ENCODE assay signal across 1 cellular context in genomic region chr12:57724003-57724935, GRCh38.
TF ChIP-seq lines count a peak whose summit lies in the region.

No MANE protein-coding gene starts in this region.

TF ChIP-seq in GM12878, 131 proteins besides CTCF, POLR2A, EP300 and RAD21:
- TF ChIP-seq RAD51 (IDR thresholded peaks at IDR 0.05) (no peak), GABPA (IDR thresholded peaks at IDR 0.05; ENCODE audit: low read depth) (no peak), POLR2AphosphoS2 (IDR thresholded peaks at IDR 0.05; ENCODE audit: low read depth, low read length) (no peak)
- TF ChIP-seq, protein P1, sequence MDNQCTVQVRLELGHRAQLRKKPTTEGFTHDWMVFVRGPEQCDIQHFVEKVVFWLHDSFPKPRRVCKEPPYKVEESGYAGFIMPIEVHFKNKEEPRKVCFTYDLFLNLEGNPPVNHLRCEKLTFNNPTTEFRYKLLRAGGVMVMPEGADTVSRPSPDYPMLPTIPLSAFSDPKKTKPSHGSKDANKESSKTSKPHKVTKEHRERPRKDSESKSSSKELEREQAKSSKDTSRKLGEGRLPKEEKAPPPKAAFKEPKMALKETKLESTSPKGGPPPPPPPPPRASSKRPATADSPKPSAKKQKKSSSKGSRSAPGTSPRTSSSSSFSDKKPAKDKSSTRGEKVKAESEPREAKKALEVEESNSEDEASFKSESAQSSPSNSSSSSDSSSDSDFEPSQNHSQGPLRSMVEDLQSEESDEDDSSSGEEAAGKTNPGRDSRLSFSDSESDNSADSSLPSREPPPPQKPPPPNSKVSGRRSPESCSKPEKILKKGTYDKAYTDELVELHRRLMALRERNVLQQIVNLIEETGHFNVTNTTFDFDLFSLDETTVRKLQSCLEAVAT (IDR thresholded peaks at IDR 0.05) = no peak
